In the genomic region with DNA sequence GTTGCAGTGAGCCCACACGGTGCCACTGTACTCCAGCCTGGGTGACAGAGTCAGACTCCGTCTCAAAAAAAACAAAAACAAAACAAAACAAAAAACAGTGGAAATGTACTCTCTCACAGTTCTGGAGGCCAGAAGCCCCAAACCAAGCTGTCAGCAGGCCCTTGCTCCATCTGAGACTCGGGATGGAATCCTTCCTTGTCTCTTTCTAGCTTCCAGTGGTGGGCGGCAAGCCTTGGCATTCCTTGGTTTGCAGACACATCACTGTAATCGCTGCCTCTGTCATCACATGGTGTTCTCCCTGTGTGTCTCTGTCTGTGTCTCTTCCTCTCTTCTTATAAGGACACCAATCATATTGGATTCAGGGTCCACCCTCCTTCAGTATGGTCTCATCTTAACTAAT, we compare ENCODE assay signal across 25 cellular contexts. TPM values are rescaled to one million over a fixed set of nuclear protein-coding genes. Genes with fewer than 3 reads are reported as not detected.
A peak's percentile ranks its signal among the peaks of the same experiment; 100 is the strongest.
DNase-seq lines count a peak whose midpoint lies in the region; ATAC-seq and TF ChIP-seq lines count a peak whose summit lies in the region.
"Had no signal": no experiment of that assay in that cellular context is flagged by ENCODE, and none has a peak within 500 bp of the region (broad histone marks: within the 10 kb centered on the region; RNA-seq: fewer than 3 reads in every experiment).

No MANE protein-coding gene starts in this region.

- no peaks in the 10 kb centered on the region for H3K9me3 ChIP-seq in esophagus muscularis mucosa
- H3K9me3 ChIP-seq in H9 (ENCODE audit: control insufficient read depth, low read depth, low read length), result no peaks in the 10 kb centered on the region
- H3K9me3 ChIP-seq: left lung, Peyer's patch, upper lobe of left lung had no signal

- H3K27me3 Mint-ChIP-seq in natural killer cell (ENCODE audit: low read depth in 2 of 2), result peaks cover 0 to 2% of the 10 kb centered on the region in 2 donors
- no peaks in the 10 kb centered on the region for H3K27me3 Mint-ChIP-seq in natural killer cell treated with Interleukin-12 subunit alpha and Interleukin-12 subunit beta and Interleukin-15 and Interleukin-18, amount 100 ng/mL, for 72 hours
- peaks cover 40% of the 10 kb centered on the region for H3K27me3 Mint-ChIP-seq in H9 (ENCODE audit: low read depth)
- peaks cover 49% of the 10 kb centered on the region for H3K27me3 Mint-ChIP-seq in activated naive CD4-positive, alpha-beta T cell treated with anti-CD3 and anti-CD28 coated beads, Interleukin-2, amount 10 ng/mL, durations not matched to agents 7 days and 5 days
- H3K27me3 Mint-ChIP-seq: activated CD8-positive, alpha-beta memory T cell treated with anti-CD3 and anti-CD28 coated beads, Interleukin-2, amount 10 ng/mL, durations not matched to agents 7 days and 5 days had no signal

- H3K23me2 ChIP-seq in H9 (ENCODE audit: insufficient read length, low read depth, low read length, poor library complexity, severe bottlenecking), result no peaks in the 10 kb centered on the region

- no peak overlapping the region for H2BK20ac ChIP-seq in H9 (ENCODE audit: low read depth, low read length, poor library complexity, severe bottlenecking)

- H4K91ac ChIP-seq in H9 (ENCODE audit: insufficient read length, low read depth, low read length), result no peak overlapping the region

- peaks cover 19 to 91% (median 66%) of the 10 kb centered on the region in 4 donors for H3K36me3 ChIP-seq in esophagus muscularis mucosa

- no peak overlapping the region for H3K14ac ChIP-seq in H9 (ENCODE audit: insufficient read depth, low read length)

- no peak overlapping the region for H2BK120ac ChIP-seq in H9 (ENCODE audit: low read depth, low read length, poor library complexity, severe bottlenecking)

- TF ChIP-seq POLR2A in esophagus muscularis mucosa (IDR thresholded peaks at IDR 0.05; ENCODE audit: low read depth), result no peak

- no peak overlapping the region for H3K23ac ChIP-seq in H9 (ENCODE audit: insufficient read length, low read depth, low read length)

- H4K20me1 ChIP-seq in H9 (ENCODE audit: control insufficient read depth, insufficient read depth, insufficient read length), result no peaks in the 10 kb centered on the region

- peaks cover 18 to 21% of the 10 kb centered on the region in 2 donors for H3K4me1 Mint-ChIP-seq in natural killer cell
- H3K4me1 Mint-ChIP-seq in natural killer cell treated with Interleukin-12 subunit alpha and Interleukin-12 subunit beta and Interleukin-15 and Interleukin-18, amount 100 ng/mL, for 72 hours (ENCODE audit: low read depth in 2 of 2), result peaks cover 10 to 20% of the 10 kb centered on the region in 2 donors
- H3K4me1 Mint-ChIP-seq in H9, result peaks cover 9 to 16% of the 10 kb centered on the region in 2 experiments
- H3K4me1 Mint-ChIP-seq in activated naive CD4-positive, alpha-beta T cell treated with anti-CD3 and anti-CD28 coated beads, Interleukin-2, amount 10 ng/mL, durations not matched to agents 7 days and 5 days, result peaks cover 21% of the 10 kb centered on the region

- no peak overlapping the region for H3K4me3 ChIP-seq in esophagus muscularis mucosa
- H3K4me3 ChIP-seq: left lung, Peyer's patch, upper lobe of left lung had no signal

- H4K5ac ChIP-seq in H9 (ENCODE audit: insufficient read length, low read depth, low read length), result no peak overlapping the region

- H4K8ac ChIP-seq in H9 (replicated peaks; ENCODE audit: insufficient read length, low read depth, low read length), result no peak overlapping the region

- H3K18ac ChIP-seq in H9 (ENCODE audit: insufficient read length, low read depth, low read length), result no peak overlapping the region

- no peak for ATAC-seq in natural killer cell
- ATAC-seq in natural killer cell treated with Interleukin-12 subunit alpha and Interleukin-12 subunit beta and Interleukin-15 and Interleukin-18, amount 100 ng/mL, for 72 hours, result no peak
- no peak for ATAC-seq in sciatic nerve
- ATAC-seq: activated CD8-positive, alpha-beta memory T cell treated with anti-CD3 and anti-CD28 coated beads, Interleukin-2, amount 10 ng/mL, durations not matched to agents 7 days and 5 days; left lung; stimulated activated naive CD8-positive, alpha-beta T cell treated with anti-CD3 and anti-CD28 coated beads, Interleukin-15, amount 100 ng/mL, for 72 hours had no signal

- TF ChIP-seq EP300 in esophagus muscularis mucosa (IDR thresholded peaks at IDR 0.05), result no peak

- 71% methylated on average over 5 of the region's 5 CpGs for WGBS in esophagus muscularis mucosa
- no CpG with 5 or more reads among the region's 5 CpGs for WGBS in H9 (ENCODE audit: extremely low coverage, insufficient read length, low lambda C conversion rate)

- H3K4me2 ChIP-seq in H9 (ENCODE audit: insufficient read depth, insufficient read length, low read length), result no peak overlapping the region

- H3K4me1 ChIP-seq in esophagus muscularis mucosa (peaks cover 80 to 96% (median 94%) of the 10 kb centered on the region in 4 donors), H9 (ENCODE audit: insufficient read depth, low read length) (peaks cover 6% of the 10 kb centered on the region; the same call in 1 of the 2 replicates)

- H3K27me3 ChIP-seq in esophagus muscularis mucosa, result no peaks in the 10 kb centered on the region
- H3K27me3 ChIP-seq in H9 (ENCODE audit: insufficient read depth, low read length), result no peaks in the 10 kb centered on the region; the same call in 1 of the 2 replicates
- H3K27me3 ChIP-seq: left lung, Peyer's patch, upper lobe of left lung had no signal

- H3K27ac Mint-ChIP-seq in natural killer cell (no peak overlapping the region), H9 (no peak overlapping the region; a peak in 1 of 7 replicates)
- no peak overlapping the region for H3K27ac Mint-ChIP-seq in natural killer cell treated with Interleukin-12 subunit alpha and Interleukin-12 subunit beta and Interleukin-15 and Interleukin-18, amount 100 ng/mL, for 72 hours
- no peak overlapping the region for H3K27ac Mint-ChIP-seq in activated naive CD4-positive, alpha-beta T cell treated with anti-CD3 and anti-CD28 coated beads, Interleukin-2, amount 10 ng/mL, durations not matched to agents 7 days and 5 days
- H3K27ac Mint-ChIP-seq: activated CD4-positive, alpha-beta T cell treated with anti-CD3 and anti-CD28 coated beads, Interleukin-2, amount 10 ng/mL, durations not matched to agents 24 days and 14 days; activated CD8-positive, alpha-beta memory T cell treated with anti-CD3 and anti-CD28 coated beads, Interleukin-2, amount 10 ng/mL, durations not matched to agents 7 days and 5 days; activated naive CD8-positive, alpha-beta T cell treated with anti-CD3 and anti-CD28 coated beads, Interleukin-2, amount 10 ng/mL, durations not matched to agents 7 days and 5 days; stimulated activated naive CD8-positive, alpha-beta T cell treated with anti-CD3 and anti-CD28 coated beads, Interleukin-15, amount 100 ng/mL, for 72 hours had no signal

- H3K79me1 ChIP-seq in H9 (ENCODE audit: insufficient read depth, low read depth, low read length, poor library complexity, severe bottlenecking), result no peaks in the 10 kb centered on the region

- no peak overlapping the region for H3K9ac ChIP-seq in H9 (ENCODE audit: extremely low read depth, insufficient read length, low read length)

- H2AK5ac ChIP-seq in H9 (ENCODE audit: insufficient read length, low read length), result no peak overlapping the region

- no peak overlapping the region for H2AFZ ChIP-seq in H9 (ENCODE audit: low read length)

- peak overlapping the region in 3 of 4 donors; percentile 19 to 99 (median 30) for H3K27ac ChIP-seq in esophagus muscularis mucosa (replicated peaks in 1 of 4)
- H3K27ac ChIP-seq in H9 (ENCODE audit: insufficient read length, low read depth, low read length), result no peak overlapping the region
- H3K27ac ChIP-seq: C4-2B, left lung had no signal

- no peaks in the 10 kb centered on the region for H3K9me3 Mint-ChIP-seq in natural killer cell
- no peaks in the 10 kb centered on the region for H3K9me3 Mint-ChIP-seq in natural killer cell treated with Interleukin-12 subunit alpha and Interleukin-12 subunit beta and Interleukin-15 and Interleukin-18, amount 100 ng/mL, for 72 hours
- no peaks in the 10 kb centered on the region for H3K9me3 Mint-ChIP-seq in H9
- H3K9me3 Mint-ChIP-seq in activated naive CD4-positive, alpha-beta T cell treated with anti-CD3 and anti-CD28 coated beads, Interleukin-2, amount 10 ng/mL, durations not matched to agents 7 days and 5 days, result no peaks in the 10 kb centered on the region
- H3K9me3 Mint-ChIP-seq: activated CD4-positive, alpha-beta T cell treated with anti-CD3 and anti-CD28 coated beads, Interleukin-2, amount 10 ng/mL, durations not matched to agents 24 days and 14 days; activated naive CD8-positive, alpha-beta T cell treated with anti-CD3 and anti-CD28 coated beads, Interleukin-2, amount 10 ng/mL, durations not matched to agents 7 days and 5 days; mesothelial cell of epicardium; stimulated activated naive CD8-positive, alpha-beta T cell treated with anti-CD3 and anti-CD28 coated beads, Interleukin-15, amount 100 ng/mL, for 72 hours had no signal

- H3K4ac ChIP-seq in H9 (ENCODE audit: low read depth, low read length), result no peak overlapping the region

- TF ChIP-seq CTCF in natural killer cell (IDR thresholded peaks at IDR 0.05) (no peak), esophagus muscularis mucosa (IDR thresholded peaks at IDR 0.05) (no peak), H9 (conservative IDR thresholded peaks at IDR 0.05) (no peak)

- no peak overlapping the region for H3K56ac ChIP-seq in H9 (ENCODE audit: insufficient read length, low read depth, low read length)

- CTCF ChIA-PET in activated naive CD4-positive, alpha-beta T cell treated with anti-CD3 and anti-CD28 coated beads, Interleukin-2, amount 10 ng/mL, durations not matched to agents 7 days and 5 days (lab: Charles Lee), result interaction anchor here (3.3 to 6.2 kb wide), 2 partner anchors 8 to 11 kb away, joined by 28 to 33 read pairs; no protein-coding TSS in a partner anchor

- DNase-seq in natural killer cell (no peak), esophagus muscularis mucosa (ENCODE audit: extremely low spot score) (no peak), sciatic nerve (ENCODE audit: low spot score) (peak; percentile 31), H9 (no peak), iPS-NIHi7 (ENCODE audit: extremely low spot score) (no peak), NCI-H1092 treated with DMSO at 0.1 percent for 48 hours (lab: John Stamatoyannopoulos, UW) (no peak)
- DNase-seq in natural killer cell treated with Interleukin-12 subunit alpha and Interleukin-12 subunit beta and Interleukin-15 and Interleukin-18, amount 100 ng/mL, for 72 hours (ENCODE audit: low spot score), result no peak
- no peak for DNase-seq in activated naive CD4-positive, alpha-beta T cell treated with anti-CD3 and anti-CD28 coated beads, Interleukin-2, amount 10 ng/mL, durations not matched to agents 7 days and 5 days
- DNase-seq: activated CD4-positive, alpha-beta T cell treated with anti-CD3 and anti-CD28 coated beads, Interleukin-2, amount 10 ng/mL, durations not matched to agents 24 days and 14 days; activated CD8-positive, alpha-beta memory T cell treated with anti-CD3 and anti-CD28 coated beads, Interleukin-2, amount 10 ng/mL, durations not matched to agents 7 days and 5 days; activated naive CD8-positive, alpha-beta T cell treated with anti-CD3 and anti-CD28 coated beads, Interleukin-2, amount 10 ng/mL, durations not matched to agents 7 days and 5 days; dermis blood vessel endothelial cell; GOT3; left lung; NCI-H1417 treated with DMSO at 0.1 percent for 48 hours; NCI-H524; stimulated activated CD4-positive, alpha-beta T cell treated with anti-CD3 and anti-CD28 coated beads, Interleukin-4, amount 100 ng/mL, for 4 hours; stimulated activated naive CD8-positive, alpha-beta T cell treated with anti-CD3 and anti-CD28 coated beads, Interleukin-15, amount 100 ng/mL, for 72 hours; upper lobe of left lung had no signal

- no peak overlapping the region for H2BK5ac ChIP-seq in H9 (ENCODE audit: insufficient read length, low read length)

- H2BK12ac ChIP-seq in H9 (ENCODE audit: insufficient read length, low read depth, low read length), result no peak overlapping the region

- no peak overlapping the region for H2BK15ac ChIP-seq in H9 (ENCODE audit: low read depth, low read length)

- no peaks in the 10 kb centered on the region; the same call in 1 of the 2 replicates for H3K79me2 ChIP-seq in H9 (ENCODE audit: insufficient read depth, low read length)

- H3T11ph ChIP-seq in H9 (ENCODE audit: low read length), result no peak overlapping the region

- H3K36me3 Mint-ChIP-seq in natural killer cell (no peaks in the 10 kb centered on the region), H9 (ENCODE audit: insufficient read depth in 1 of 3, low read depth in 3 of 3) (peaks cover 6 to 7% (median 6%) of the 10 kb centered on the region in 3 experiments; a peak in 5 of 7 replicates)
- no peaks in the 10 kb centered on the region for H3K36me3 Mint-ChIP-seq in natural killer cell treated with Interleukin-12 subunit alpha and Interleukin-12 subunit beta and Interleukin-15 and Interleukin-18, amount 100 ng/mL, for 72 hours
- no peaks in the 10 kb centered on the region for H3K36me3 Mint-ChIP-seq in activated naive CD4-positive, alpha-beta T cell treated with anti-CD3 and anti-CD28 coated beads, Interleukin-2, amount 10 ng/mL, durations not matched to agents 7 days and 5 days
- H3K36me3 Mint-ChIP-seq: activated CD8-positive, alpha-beta memory T cell treated with anti-CD3 and anti-CD28 coated beads, Interleukin-2, amount 10 ng/mL, durations not matched to agents 7 days and 5 days; activated naive CD8-positive, alpha-beta T cell treated with anti-CD3 and anti-CD28 coated beads, Interleukin-2, amount 10 ng/mL, durations not matched to agents 7 days and 5 days had no signal

- intact Hi-C loops in natural killer cell (cut with micrococcal nuclease), result no loop called here
- intact Hi-C loops in esophagus muscularis mucosa (cut with DNase I), result no loop called here
- intact Hi-C loops in sciatic nerve (cut with DNase I), result no loop called here

- H3K4me3 Mint-ChIP-seq in natural killer cell, result peak overlapping the region; percentile 52
- H3K4me3 Mint-ChIP-seq in natural killer cell treated with Interleukin-12 subunit alpha and Interleukin-12 subunit beta and Interleukin-15 and Interleukin-18, amount 100 ng/mL, for 72 hours, result no peak overlapping the region
- no peak overlapping the region for H3K4me3 Mint-ChIP-seq in H9
- H3K4me3 Mint-ChIP-seq in activated naive CD4-positive, alpha-beta T cell treated with anti-CD3 and anti-CD28 coated beads, Interleukin-2, amount 10 ng/mL, durations not matched to agents 7 days and 5 days, result no peak overlapping the region
- H3K4me3 Mint-ChIP-seq: activated CD4-positive, alpha-beta T cell treated with anti-CD3 and anti-CD28 coated beads, Interleukin-2, amount 10 ng/mL, durations not matched to agents 24 days and 14 days; activated CD8-positive, alpha-beta memory T cell treated with anti-CD3 and anti-CD28 coated beads, Interleukin-2, amount 10 ng/mL, durations not matched to agents 7 days and 5 days; activated naive CD8-positive, alpha-beta T cell treated with anti-CD3 and anti-CD28 coated beads, Interleukin-2, amount 10 ng/mL, durations not matched to agents 7 days and 5 days had no signal

RNA-seq across cellular contexts. Expression of a gene that starts 6.4 kb away (rescaled TPM):
- 1 to 10 TPM in 2 of 3 donors, under 1 TPM in 1; 0.95 to 1.8 (median 1.0) TPM for total RNA-seq in natural killer cell
- total RNA-seq in natural killer cell treated with Interleukin-12 subunit alpha and Interleukin-12 subunit beta and Interleukin-15 and Interleukin-18, amount 100 ng/mL, for 72 hours, result 1 to 10 TPM; 2.4 to 2.8 TPM
- total RNA-seq in esophagus muscularis mucosa, result 100 to 1,000 TPM; 173 to 226 (median 202) TPM
- total RNA-seq in sciatic nerve, result 265 TPM
- total RNA-seq in H9 (2021), result 3.6 and 4.5 TPM in 2 replicates

RNA-seq across cellular contexts. Expression of a gene that starts 22.9 kb away (rescaled TPM):
- 10 to 100 TPM; 32.6 to 48.0 (median 42.6) TPM for total RNA-seq in natural killer cell
- 10 to 100 TPM; 56.5 to 60.3 TPM for total RNA-seq in natural killer cell treated with Interleukin-12 subunit alpha and Interleukin-12 subunit beta and Interleukin-15 and Interleukin-18, amount 100 ng/mL, for 72 hours
- total RNA-seq in esophagus muscularis mucosa, result 100 to 1,000 TPM in 2 of 4 donors, 10 to 100 TPM in 2; 79.7 to 125 (median 99.1) TPM
- total RNA-seq in sciatic nerve, result 61.0 TPM
- total RNA-seq in H9 (2021), result 5.8 and 6.5 TPM in 2 replicates

RNA-seq across cellular contexts. Expression of a gene that starts 41.2 kb away (rescaled TPM):
- total RNA-seq in natural killer cell, result under 1 TPM in 1 of 3 donors, not detected in 2; 0.61 TPM
- total RNA-seq in natural killer cell treated with Interleukin-12 subunit alpha and Interleukin-12 subunit beta and Interleukin-15 and Interleukin-18, amount 100 ng/mL, for 72 hours, result not detected
- 1,000 to 10,000 TPM in 1 of 4 donors, 100 to 1,000 TPM in 3; 626 to 1,141 (median 795) TPM for total RNA-seq in esophagus muscularis mucosa
- total RNA-seq in sciatic nerve, result 1,832 TPM
- total RNA-seq in H9 (2021), result 4.2 and 5.7 TPM in 2 replicates
- total RNA-seq: activated CD4-positive, alpha-beta T cell treated with anti-CD3 and anti-CD28 coated beads, Interleukin-2, amount 10 ng/mL, durations not matched to agents 24 days and 14 days; T-helper 1 cell treated with Interleukin-12 subunit alpha and Interleukin-12 subunit beta and Interleukin-4 antibody, amounts not matched to agents 30 ng/mL and 1 ng/mL, for 36 hours had no signal

RNA-seq across cellular contexts. Expression of a gene that starts 47.0 kb away (rescaled TPM):
- total RNA-seq in natural killer cell (not detected), esophagus muscularis mucosa (not detected), sciatic nerve (1.2 TPM), H9 (2021) (not detected in 2 replicates)
- total RNA-seq in natural killer cell treated with Interleukin-12 subunit alpha and Interleukin-12 subunit beta and Interleukin-15 and Interleukin-18, amount 100 ng/mL, for 72 hours, result under 1 TPM in 1 of 2 donors, not detected in 1; 0.26 TPM
- total RNA-seq: activated CD4-positive, alpha-beta T cell treated with anti-CD3 and anti-CD28 coated beads, Interleukin-2, amount 10 ng/mL, durations not matched to agents 24 days and 14 days; bronchial epithelial cell; dermis blood vessel endothelial cell; left lung; SK-MEL-5; T-helper 1 cell treated with Interleukin-12 subunit alpha and Interleukin-12 subunit beta and Interleukin-4 antibody, amounts not matched to agents 30 ng/mL and 1 ng/mL, for 36 hours had no signal

RNA-seq across cellular contexts. Expression of a gene that starts 50.0 kb away (rescaled TPM):
- 100 to 1,000 TPM; 505 to 537 (median 518) TPM for total RNA-seq in natural killer cell
- 100 to 1,000 TPM; 340 to 372 TPM for total RNA-seq in natural killer cell treated with Interleukin-12 subunit alpha and Interleukin-12 subunit beta and Interleukin-15 and Interleukin-18, amount 100 ng/mL, for 72 hours
- total RNA-seq in esophagus muscularis mucosa, result 100 to 1,000 TPM; 400 to 648 (median 576) TPM
- total RNA-seq in sciatic nerve, result 522 TPM
- 713 and 723 TPM in 2 replicates for total RNA-seq in H9 (2021)

Comparison
In these comparisons a context has a peak if more than half of its experiments do, and no peak if none do; other contexts are left out.
1. RNA of a gene that starts 6.4 kb away (total RNA-seq): 265 TPM in sciatic nerve (single experiment) and 173 to 226 TPM in esophagus muscularis mucosa; 3.6 to 4.5 TPM in H9, 2.4 to 2.8 TPM in natural killer cell treated with Interleukin-12 subunit alpha and Interleukin-12 subunit beta and Interleukin-15 and Interleukin-18, amount 100 ng/mL, for 72 hours and 0.95 to 1.8 TPM in natural killer cell; every median in the first group is over 10 times any median in the second.
2. RNA of a gene that starts 41.2 kb away (total RNA-seq): 1,832 TPM in sciatic nerve (single experiment) and 626 to 1,141 TPM in esophagus muscularis mucosa; 4.2 to 5.7 TPM in H9, 0.61 TPM in natural killer cell and not detected in natural killer cell treated with Interleukin-12 subunit alpha and Interleukin-12 subunit beta and Interleukin-15 and Interleukin-18, amount 100 ng/mL, for 72 hours; every median in the first group is over 10 times any median in the second.